1 cellular context compared by ENCODE assay signal in the genomic region with DNA sequence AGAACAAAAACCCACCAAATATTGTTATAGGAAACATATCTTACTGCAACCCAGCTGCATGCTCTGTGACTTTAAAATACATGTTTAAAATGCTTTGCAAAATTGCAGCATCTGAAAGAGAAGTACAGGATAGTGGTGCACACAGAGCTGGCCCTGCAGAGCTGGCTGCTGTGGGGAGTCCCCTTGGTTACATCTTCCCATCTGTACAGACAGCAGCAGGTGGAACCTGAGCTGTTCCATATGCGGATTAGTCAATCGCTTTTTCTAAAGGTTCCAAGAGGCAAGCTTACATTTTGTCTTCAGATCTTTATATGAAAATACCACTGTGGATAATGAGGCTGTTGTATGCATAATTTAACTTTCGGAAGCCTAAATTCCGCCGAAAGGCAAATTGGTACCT.
TF ChIP-seq lines count a peak whose summit lies in the region.

No MANE protein-coding gene starts in this region.

TF ChIP-seq in GM23338, 12 proteins besides CTCF, POLR2A, EP300 and RAD21 (continued from another document):
- TF ChIP-seq ETS1 (IDR thresholded peaks at IDR 0.05) (no peak), EZH2 (IDR thresholded peaks at IDR 0.05; ENCODE audit: low read depth, unreplicated experiment) (no peak), ZNF114 (CRISPR knock-in tag; IDR thresholded peaks at IDR 0.05) (no peak), REST (IDR thresholded peaks at IDR 0.05; ENCODE audit: unreplicated experiment) (no peak), ZNF331 (CRISPR knock-in tag; IDR thresholded peaks at IDR 0.05; ENCODE audit: low read depth) (no peak)
